1 cellular context compared by ENCODE assay signal in genomic region chr4:158211288-158211687, GRCh38.
TF ChIP-seq lines count a peak whose summit lies in the region.

No MANE protein-coding gene starts in this region.

TF ChIP-seq in IMR-90, 13 proteins besides CTCF, POLR2A, EP300 and RAD21:
- TF ChIP-seq MAFK (IDR thresholded peaks at IDR 0.05; ENCODE audit: low read depth, low read length) = no peak
- TF ChIP-seq NFE2L2 (IDR thresholded peaks at IDR 0.05; ENCODE audit: low read depth, low read length) = no peak
- no peak for TF ChIP-seq BHLHE40 (IDR thresholded peaks at IDR 0.05; ENCODE audit: low read depth, low read length)
- no peak for TF ChIP-seq FOS (IDR thresholded peaks at IDR 0.05; ENCODE audit: low read depth, low read length)
- TF ChIP-seq, protein P1, sequence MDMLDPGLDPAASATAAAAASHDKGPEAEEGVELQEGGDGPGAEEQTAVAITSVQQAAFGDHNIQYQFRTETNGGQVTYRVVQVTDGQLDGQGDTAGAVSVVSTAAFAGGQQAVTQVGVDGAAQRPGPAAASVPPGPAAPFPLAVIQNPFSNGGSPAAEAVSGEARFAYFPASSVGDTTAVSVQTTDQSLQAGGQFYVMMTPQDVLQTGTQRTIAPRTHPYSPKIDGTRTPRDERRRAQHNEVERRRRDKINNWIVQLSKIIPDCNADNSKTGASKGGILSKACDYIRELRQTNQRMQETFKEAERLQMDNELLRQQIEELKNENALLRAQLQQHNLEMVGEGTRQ (IDR thresholded peaks at IDR 0.05; ENCODE audit: low read depth, low read length) = no peak
- TF ChIP-seq CHD1 (IDR thresholded peaks at IDR 0.05; ENCODE audit: low read depth, low read length) = no peak
- TF ChIP-seq SMC3 (IDR thresholded peaks at IDR 0.05; ENCODE audit: low read depth, low read length) = no peak
- no peak for TF ChIP-seq RCOR1 (IDR thresholded peaks at IDR 0.05; ENCODE audit: insufficient replicate concordance, low read length)
- no peak for TF ChIP-seq MAZ (IDR thresholded peaks at IDR 0.05; ENCODE audit: borderline replicate concordance, low read depth, low read length)
- no peak for TF ChIP-seq RFX5 (IDR thresholded peaks at IDR 0.05; ENCODE audit: low read depth, low read length)
- TF ChIP-seq, protein P2, sequence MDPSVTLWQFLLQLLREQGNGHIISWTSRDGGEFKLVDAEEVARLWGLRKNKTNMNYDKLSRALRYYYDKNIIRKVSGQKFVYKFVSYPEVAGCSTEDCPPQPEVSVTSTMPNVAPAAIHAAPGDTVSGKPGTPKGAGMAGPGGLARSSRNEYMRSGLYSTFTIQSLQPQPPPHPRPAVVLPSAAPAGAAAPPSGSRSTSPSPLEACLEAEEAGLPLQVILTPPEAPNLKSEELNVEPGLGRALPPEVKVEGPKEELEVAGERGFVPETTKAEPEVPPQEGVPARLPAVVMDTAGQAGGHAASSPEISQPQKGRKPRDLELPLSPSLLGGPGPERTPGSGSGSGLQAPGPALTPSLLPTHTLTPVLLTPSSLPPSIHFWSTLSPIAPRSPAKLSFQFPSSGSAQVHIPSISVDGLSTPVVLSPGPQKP (IDR thresholded peaks at IDR 0.05; ENCODE audit: borderline replicate concordance, low read depth, low read length) = no peak
- TF ChIP-seq MXI1 (IDR thresholded peaks at IDR 0.05; ENCODE audit: borderline replicate concordance, low read depth, low read length) = no peak
